Comparison of ENCODE assay signal across 14 cellular contexts in genomic region chr9:121317737-121318630, GRCh38. TPM values are rescaled to one million over a fixed set of nuclear protein-coding genes. Genes with fewer than 3 reads are reported as not detected.
DNase-seq lines count a peak whose midpoint lies in the region; ATAC-seq, FAIRE-seq and TF ChIP-seq lines count a peak whose summit lies in the region.
"Had no signal": no experiment of that assay in that cellular context is flagged by ENCODE, and none has a peak within 500 bp of the region (broad histone marks: within the 10 kb centered on the region; RNA-seq: fewer than 3 reads in every experiment).

No MANE protein-coding gene starts in this region.

- no peak overlapping the region for H2AFZ ChIP-seq in HepG2 (ENCODE audit: low read length)

- no peak for TF ChIP-seq POLR2A in HepG2 (IDR thresholded peaks at IDR 0.05; ENCODE audit: insufficient read depth in 1 of 2, low read depth in 2 of 2, low read length in 2 of 2)

- CTCF ChIA-PET in HepG2 (lab: Yijun Ruan, JAX; ENCODE audit: low intra/inter-chr PET ratio, low total read pairs): interaction anchor here (1.2 to 1.3 kb wide), 2 partner anchors 39 to 83 kb away, joined by 3 read pairs; no protein-coding TSS in a partner anchor

- H3K9ac ChIP-seq in liver (ENCODE audit: low read depth in 1 of 2, low read length in 2 of 2) (no peak overlapping the region), HepG2 (ENCODE audit: insufficient read depth, low read depth, low read length) (no peak overlapping the region)

- POLR2A ChIA-PET in HepG2 (lab: Yijun Ruan, JAX): interaction anchor here (0.7 to 2.7 kb wide), 6 partner anchors 14 to 81 kb away, joined by 3 to 9 read pairs (median 4); no protein-coding TSS in a partner anchor

- TF ChIP-seq CTCF in liver (IDR thresholded peaks at IDR 0.05; ENCODE audit: low read depth, low read length, missing input control): no peak
- TF ChIP-seq CTCF in HepG2 (CRISPR knock-in tag; IDR thresholded peaks at IDR 0.05): no peak
- TF ChIP-seq CTCF in right atrium auricular region (IDR thresholded peaks at IDR 0.05): no peak

- TF ChIP-seq EP300 in HepG2 (IDR thresholded peaks at IDR 0.05; ENCODE audit: low read depth in 2 of 2, low read length in 2 of 2) (no peak), HepG2 (CRISPR knock-in tag; IDR thresholded peaks at IDR 0.05; ENCODE audit: borderline replicate concordance) (no peak)

- peak; percentile 55 to 65 for TF ChIP-seq RAD21 in liver (IDR thresholded peaks at IDR 0.05)
- TF ChIP-seq RAD21 in HepG2 (CRISPR knock-in tag; IDR thresholded peaks at IDR 0.05): no peak

- H3K27me3 ChIP-seq in liver (ENCODE audit: control insufficient read depth in 4 of 4, insufficient read depth in 4 of 4, low read length in 3 of 4): no peaks in the 10 kb centered on the region
- no peaks in the 10 kb centered on the region for H3K27me3 ChIP-seq in HepG2 (ENCODE audit: control insufficient read depth in 1 of 2, insufficient read depth in 2 of 2, low read length in 2 of 2)
- H3K27me3 ChIP-seq in right atrium auricular region: no peaks in the 10 kb centered on the region
- no peaks in the 10 kb centered on the region for H3K27me3 ChIP-seq in aorta (ENCODE audit: control insufficient read depth in 1 of 2, insufficient read depth in 2 of 2, low read length in 1 of 2)

- DNase-seq in HepG2 (ENCODE audit: low spot score) (no peak), right atrium auricular region (ENCODE audit: low spot score) (no peak), sciatic nerve (ENCODE audit: low spot score) (peak; percentile 57), aorta (peak; percentile 77 to 89), NOMO-1 treated with dmso at 0.1 percent for 144 hours (lab: John Stamatoyannopoulos, UW; ENCODE audit: unreplicated experiment) (no peak)
- no peak for DNase-seq in activated CD8-positive, alpha-beta memory T cell treated with anti-CD3 and anti-CD28 coated beads, Interleukin-2, amount 50 U/mL, for 4 hours
- DNase-seq: activated T-cell treated with anti-CD3 and anti-CD28 coated beads, Interleukin-2, amount 50 U/mL, for 72 hours; NCI-H1694; stimulated activated CD4-positive, alpha-beta T cell treated with anti-CD3 and anti-CD28 coated beads, Interleukin-4, amount 100 ng/mL, for 4 hours; trophoblast cell had no signal

- intact Hi-C loops in HepG2 (cut with micrococcal nuclease; ENCODE audit: unreplicated experiment) (loop anchor here (5.0 kb wide), 1 partner anchor 41 kb away; no protein-coding TSS in a partner anchor), sciatic nerve (cut with DNase I) (loop anchor here (10.0 kb wide), 1 partner anchor 103 kb away; no protein-coding TSS in a partner anchor), aorta (cut with DNase I) (loop anchor here (5.0 kb wide), 3 partner anchors 36 to 106 kb away; no protein-coding TSS in a partner anchor)

- H3K4me2 ChIP-seq in HepG2 (ENCODE audit: low read depth, low read length): no peak overlapping the region

- ATAC-seq in HepG2: no peak
- peak; percentile 2 for ATAC-seq in sciatic nerve
- peak; percentile 53 for ATAC-seq in aorta (ENCODE audit: low FRiP score)
- ATAC-seq in GM21723 (IDR thresholded peaks at IDR 0.05; ENCODE audit: unreplicated experiment): no peak
- ATAC-seq: activated T-cell treated with anti-CD3 and anti-CD28 coated beads, Interleukin-2, amount 50 U/mL, for 72 hours had no signal

- H3K4me3 ChIP-seq in liver (ENCODE audit: low read depth in 1 of 3, low read length in 3 of 3): no peak overlapping the region
- H3K4me3 ChIP-seq in HepG2 (replicated peaks in 1 of 3; ENCODE audit: insufficient read depth in 1 of 3, low read depth in 2 of 3, low read length in 3 of 3): no peak overlapping the region
- H3K4me3 ChIP-seq in right atrium auricular region: no peak overlapping the region
- no peak overlapping the region for H3K4me3 ChIP-seq in aorta (ENCODE audit: low read length in 2 of 2)
- H3K4me3 ChIP-seq: HAP-1 had no signal

- no peaks in the 10 kb centered on the region; the same call in 1 of the 2 replicates for H4K20me1 ChIP-seq in HepG2 (ENCODE audit: insufficient read depth, low read length)

- peak overlapping the region in 1 of 2 donors; percentile 21 for H3K27ac ChIP-seq in liver (ENCODE audit: low read depth in 1 of 2, low read length in 2 of 2)
- H3K27ac ChIP-seq in HepG2 (ENCODE audit: extremely low read length, insufficient read depth, low read length): no peak overlapping the region
- peak overlapping the region; percentile 90 to 94 for H3K27ac ChIP-seq in right atrium auricular region
- peak overlapping the region; percentile 11 to 65 for H3K27ac ChIP-seq in aorta (ENCODE audit: low read depth in 1 of 2, low read length in 2 of 2)

- in situ Hi-C loops in HepG2 (cut with HindIII; ENCODE audit: extremely low pct_ligation_motif_present, low pct_unique_long_range_greater_than_20kb): loop anchor here (5.0 kb wide), 2 partner anchors 79 to 106 kb away; no protein-coding TSS in a partner anchor

- no peak for FAIRE-seq in HepG2 (lab: Jason Lieb, UNC)
- FAIRE-seq: islet of Langerhans had no signal

- H3K4me1 ChIP-seq in liver (ENCODE audit: control insufficient read depth in 4 of 4, insufficient read depth in 4 of 4, low read length in 3 of 4) (peaks cover 0 to 34% (median 22%) of the 10 kb centered on the region in 4 donors), HepG2 (ENCODE audit: insufficient read depth, low read length) (peaks cover 28% of the 10 kb centered on the region), right atrium auricular region (peaks cover 0 to 64% of the 10 kb centered on the region in 2 donors), aorta (ENCODE audit: control insufficient read depth in 1 of 2, insufficient read depth in 2 of 2, low read length in 2 of 2) (no peaks in the 10 kb centered on the region)
- H3K4me1 ChIP-seq: HAP-1 had no signal

- 40% methylated on average over 6 of the region's 6 CpGs for WGBS in liver
- 97% methylated on average over 5 of the region's 6 CpGs for WGBS in HepG2 (ENCODE audit: low lambda C conversion rate)
- WGBS in aorta, 2 donors: 29 to 34% methylated on average over 6 of the region's 6 CpGs

- peaks cover 0 to 6% (median 2%) of the 10 kb centered on the region in 4 donors for H3K36me3 ChIP-seq in liver (ENCODE audit: control insufficient read depth in 4 of 4, insufficient read depth in 3 of 4, low read depth in 1 of 4, low read length in 3 of 4)
- H3K36me3 ChIP-seq in HepG2 (replicated peaks in 1 of 2; ENCODE audit: control insufficient read depth in 1 of 2, insufficient read depth in 2 of 2, low read length in 2 of 2): peaks cover 35 to 56% of the 10 kb centered on the region in 2 experiments
- H3K36me3 ChIP-seq in right atrium auricular region: peaks cover 100% of the 10 kb centered on the region
- H3K36me3 ChIP-seq in aorta (ENCODE audit: control insufficient read depth in 1 of 2, insufficient read depth in 2 of 2, low read length in 1 of 2): peaks cover 0 to 16% of the 10 kb centered on the region in 2 donors
- H3K36me3 ChIP-seq: HAP-1 had no signal

- no peaks in the 10 kb centered on the region for H3K79me2 ChIP-seq in HepG2 (ENCODE audit: insufficient read depth, low read length)

- H3K9me3 ChIP-seq in liver (ENCODE audit: control insufficient read depth in 4 of 4, low read length in 3 of 4) (no peaks in the 10 kb centered on the region), HepG2 (ENCODE audit: low read length) (no peaks in the 10 kb centered on the region), right atrium auricular region (no peaks in the 10 kb centered on the region), aorta (ENCODE audit: control insufficient read depth, low read length) (no peaks in the 10 kb centered on the region)
- H3K9me3 ChIP-seq: HAP-1 had no signal

- BruUV-seq in HepG2 (replicated peaks; lab: Mats Ljungman, UMichigan): no TSS peak

RNA-seq across cellular contexts. Expression of gene GSN, which starts 50.0 kb away (rescaled TPM):
- 100 to 1,000 TPM in 1 of 2 donors, 10 to 100 TPM in 1; 63.2 to 402 TPM for total RNA-seq in liver
- 10 to 100 TPM; 18.8 to 40.0 TPM for polyA plus RNA-seq in liver
- total RNA-seq in HepG2 (2016; rRNA removed; fragmentation: Illumina TruSeq; extraction: Trizol): 126 and 307 TPM in 2 replicates
- total RNA-seq in HepG2 (2016; cell fraction: cytosol; rRNA removed; fragmentation: Illumina TruSeq; extraction: Trizol; ENCODE audit: low read depth): 56.0 and 58.2 TPM in 2 replicates
- 125 and 311 TPM in 2 replicates for total RNA-seq in HepG2 (2016; cell fraction: insoluble cytoplasmic fraction; rRNA removed; fragmentation: Illumina TruSeq; extraction: Trizol)
- 102 and 113 TPM in 2 replicates for total RNA-seq in HepG2 (2016; cell fraction: membrane; rRNA removed; fragmentation: Illumina TruSeq; extraction: Trizol)
- total RNA-seq in HepG2 (2016; cell fraction: nucleus; rRNA removed; fragmentation: Illumina TruSeq; extraction: Trizol): 251 and 294 TPM in 2 replicates
- polyA plus RNA-seq in HepG2 (2011; rRNA removed): 294 and 436 TPM in 2 replicates
- polyA plus RNA-seq in HepG2 (2011; cell fraction: cytosol; rRNA removed): 396 and 404 TPM in 2 replicates
- polyA plus RNA-seq in HepG2 (2011; cell fraction: nucleus; rRNA removed): 430 and 447 TPM in 2 replicates
- 349 and 423 TPM in 2 replicates for polyA plus RNA-seq in HepG2 (2012)
- polyA plus RNA-seq in HepG2 (2016; cell fraction: cytosol; fragmentation: Illumina TruSeq; extraction: Trizol; ENCODE audit: low read depth): 57.9 and 60.7 TPM in 2 replicates
- 115 and 123 TPM in 2 replicates for polyA plus RNA-seq in HepG2 (2016; cell fraction: insoluble cytoplasmic fraction; fragmentation: Illumina TruSeq; extraction: Trizol; ENCODE audit: low read depth)
- polyA plus RNA-seq in HepG2 (2016; cell fraction: membrane; fragmentation: Illumina TruSeq; extraction: Trizol; ENCODE audit: low read depth): 77.0 and 92.1 TPM in 2 replicates
- polyA plus RNA-seq in HepG2 (2016; cell fraction: nucleus; fragmentation: Illumina TruSeq; extraction: Trizol; ENCODE audit: insufficient read depth, low read depth): 379 and 400 TPM in 2 replicates
- polyA minus RNA-seq in HepG2 (2011; rRNA and poly(A)+ RNA removed; ENCODE audit: low replicate concordance): 66.7 and 379 TPM in 2 replicates
- polyA minus RNA-seq in HepG2 (2011; cell fraction: cytosol; rRNA and poly(A)+ RNA removed): 132 and 185 TPM in 2 replicates
- 122 and 168 TPM in 2 replicates for polyA minus RNA-seq in HepG2 (2011; cell fraction: nucleus; rRNA and poly(A)+ RNA removed)
- total RNA-seq in right atrium auricular region: 1,000 to 10,000 TPM; 1,444 to 3,478 TPM
- total RNA-seq in sciatic nerve: 1,757 TPM
- 1,000 to 10,000 TPM in 1 of 2 donors, 100 to 1,000 TPM in 1; 922 to 2,469 TPM for total RNA-seq in aorta
- polyA plus RNA-seq in aorta: 1,000 to 10,000 TPM in 1 of 2 donors, 100 to 1,000 TPM in 1; 451 to 1,099 TPM

RNA-seq across cellular contexts. Expression of gene STOM, which starts 52.1 kb away (rescaled TPM):
- total RNA-seq in liver (100 to 1,000 TPM; 318 to 398 TPM), HepG2 (2016; rRNA removed; fragmentation: Illumina TruSeq; extraction: Trizol) (26.0 and 43.6 TPM in 2 replicates), right atrium auricular region (100 to 1,000 TPM; 152 to 173 TPM), sciatic nerve (301 TPM), aorta (100 to 1,000 TPM; 375 to 384 TPM)
- polyA plus RNA-seq in liver (100 to 1,000 TPM; 150 to 212 TPM), HepG2 (2011; rRNA removed) (165 and 166 TPM in 2 replicates), aorta (100 to 1,000 TPM in 1 of 2 donors, 10 to 100 TPM in 1; 80.0 to 115 TPM)
- total RNA-seq in HepG2 (2016; cell fraction: cytosol; rRNA removed; fragmentation: Illumina TruSeq; extraction: Trizol; ENCODE audit: low read depth): 3.9 and 6.1 TPM in 2 replicates
- 25.0 and 46.7 TPM in 2 replicates for total RNA-seq in HepG2 (2016; cell fraction: insoluble cytoplasmic fraction; rRNA removed; fragmentation: Illumina TruSeq; extraction: Trizol)
- total RNA-seq in HepG2 (2016; cell fraction: membrane; rRNA removed; fragmentation: Illumina TruSeq; extraction: Trizol): 13.4 and 15.9 TPM in 2 replicates
- total RNA-seq in HepG2 (2016; cell fraction: nucleus; rRNA removed; fragmentation: Illumina TruSeq; extraction: Trizol): 41.3 and 43.8 TPM in 2 replicates
- polyA plus RNA-seq in HepG2 (2011; cell fraction: cytosol; rRNA removed): 92.7 and 157 TPM in 2 replicates
- 23.0 and 39.1 TPM in 2 replicates for polyA plus RNA-seq in HepG2 (2011; cell fraction: nucleus; rRNA removed)
- polyA plus RNA-seq in HepG2 (2012): 133 and 173 TPM in 2 replicates
- 3.2 and 4.0 TPM in 2 replicates for polyA plus RNA-seq in HepG2 (2016; cell fraction: cytosol; fragmentation: Illumina TruSeq; extraction: Trizol; ENCODE audit: low read depth)
- 31.1 and 33.2 TPM in 2 replicates for polyA plus RNA-seq in HepG2 (2016; cell fraction: insoluble cytoplasmic fraction; fragmentation: Illumina TruSeq; extraction: Trizol; ENCODE audit: low read depth)
- 7.2 and 8.6 TPM in 2 replicates for polyA plus RNA-seq in HepG2 (2016; cell fraction: membrane; fragmentation: Illumina TruSeq; extraction: Trizol; ENCODE audit: low read depth)
- 64.0 and 71.6 TPM in 2 replicates for polyA plus RNA-seq in HepG2 (2016; cell fraction: nucleus; fragmentation: Illumina TruSeq; extraction: Trizol; ENCODE audit: insufficient read depth, low read depth)
- polyA minus RNA-seq in HepG2 (2011; rRNA and poly(A)+ RNA removed; ENCODE audit: low replicate concordance): 94.3 and 94.7 TPM in 2 replicates
- polyA minus RNA-seq in HepG2 (2011; cell fraction: cytosol; rRNA and poly(A)+ RNA removed): 96.8 and 115 TPM in 2 replicates
- 47.3 and 69.9 TPM in 2 replicates for polyA minus RNA-seq in HepG2 (2011; cell fraction: nucleus; rRNA and poly(A)+ RNA removed)

Comparison
In these comparisons a context has a peak if more than half of its experiments do, and no peak if none do; other contexts are left out.
1. ATAC-seq: peak in sciatic nerve (single experiment) and aorta (single experiment); none in HepG2 (single experiment) and GM21723 (single experiment).
2. DNase-seq: peak in sciatic nerve (single experiment) and aorta (2 of 2); none in HepG2 (single experiment), right atrium auricular region (single experiment), NOMO-1 treated with dmso at 0.1 percent for 144 hours (single experiment) and activated CD8-positive, alpha-beta memory T cell treated with anti-CD3 and anti-CD28 coated beads, Interleukin-2, amount 50 U/mL, for 4 hours (single experiment).